In genomic region chr11:134040386-134041297, GRCh38 we compare ENCODE assay signal across 12 cellular contexts. TPM values are rescaled to one million over a fixed set of nuclear protein-coding genes. Genes with fewer than 3 reads are reported as not detected.
DNase-seq lines count a peak whose midpoint lies in the region; ATAC-seq and TF ChIP-seq lines count a peak whose summit lies in the region.
"Had no signal": no experiment of that assay in that cellular context is flagged by ENCODE, and none has a peak within 500 bp of the region (broad histone marks: within the 10 kb centered on the region; RNA-seq: fewer than 3 reads in every experiment).

No MANE protein-coding gene starts in this region.

- TF ChIP-seq CTCF in WTC11 (IDR thresholded peaks at IDR 0.05): no peak
- no peak for TF ChIP-seq CTCF in glutamatergic neuron (IDR thresholded peaks at IDR 0.05; ENCODE audit: partially characterized antibody, unreplicated experiment)
- no peak for TF ChIP-seq CTCF in GM20000 (IDR thresholded peaks at IDR 0.05; ENCODE audit: extremely low read depth, missing control alignments)

- ATAC-seq in WTC11 (no peak), HG03442 (IDR thresholded peaks at IDR 0.05; ENCODE audit: unreplicated experiment) (no peak)
- ATAC-seq: effector memory CD8-positive, alpha-beta T cell; psoas muscle had no signal

- POLR2A ChIA-PET in WTC11 (lab: Charles Lee): interaction anchor here (0.6 kb wide), 1 partner anchor 39 kb away, joined by 3 read pairs; no protein-coding TSS in a partner anchor

- H3K9me3 ChIP-seq in stomach smooth muscle (ENCODE audit: control insufficient read depth in 2 of 2, low read length in 2 of 2): no peaks in the 10 kb centered on the region
- H3K9me3 ChIP-seq: psoas muscle had no signal

- H3K9ac ChIP-seq in stomach smooth muscle (ENCODE audit: low read length in 2 of 2): no peak overlapping the region

- no peaks in the 10 kb centered on the region; the same call in 1 of the 2 replicates for H3K36me3 Mint-ChIP-seq in WTC11
- no peaks in the 10 kb centered on the region for H3K36me3 Mint-ChIP-seq in glutamatergic neuron (ENCODE audit: unreplicated experiment)

- H3K4me3 ChIP-seq in stomach smooth muscle (ENCODE audit: low read length in 2 of 2): peak overlapping the region; percentile 14 to 54
- H3K4me3 ChIP-seq: psoas muscle had no signal

- H3K9me3 Mint-ChIP-seq in WTC11: no peaks in the 10 kb centered on the region
- H3K9me3 Mint-ChIP-seq in glutamatergic neuron (ENCODE audit: unreplicated experiment): peaks cover 13% of the 10 kb centered on the region
- H3K9me3 Mint-ChIP-seq: activated T-cell treated with anti-CD3 and anti-CD28 coated beads, Interleukin-2, amount 50 U/mL, for 24 hours; effector memory CD8-positive, alpha-beta T cell had no signal

- CTCF ChIA-PET in WTC11 (lab: Charles Lee): interaction anchor here (0.7 to 9.7 kb wide), 6 partner anchors 10 to 113 kb away, joined by 3 to 125 read pairs (median 7); no protein-coding TSS in a partner anchor

- H3K4me1 ChIP-seq in stomach smooth muscle (ENCODE audit: control insufficient read depth, insufficient read depth, low read length): peaks cover 74% of the 10 kb centered on the region

- H3K4me1 Mint-ChIP-seq in WTC11: peaks cover 28% of the 10 kb centered on the region
- peaks cover 48% of the 10 kb centered on the region for H3K4me1 Mint-ChIP-seq in glutamatergic neuron (ENCODE audit: low read depth, unreplicated experiment)

- no peaks in the 10 kb centered on the region for H3K27me3 ChIP-seq in stomach smooth muscle (ENCODE audit: control insufficient read depth in 1 of 2, insufficient read depth in 2 of 2, low read length in 2 of 2)

- H3K27ac ChIP-seq in stomach smooth muscle (ENCODE audit: low read length): peak overlapping the region; percentile 82
- H3K27ac ChIP-seq: psoas muscle had no signal

- no peak overlapping the region for H3K4me3 Mint-ChIP-seq in WTC11
- H3K4me3 Mint-ChIP-seq in glutamatergic neuron (ENCODE audit: unreplicated experiment): peak overlapping the region; percentile 75
- H3K4me3 Mint-ChIP-seq: activated T-cell treated with anti-CD3 and anti-CD28 coated beads, Interleukin-2, amount 50 U/mL, for 24 hours; effector memory CD8-positive, alpha-beta T cell had no signal

- no peaks in the 10 kb centered on the region for H3K36me3 ChIP-seq in stomach smooth muscle (ENCODE audit: control insufficient read depth in 2 of 2, insufficient read depth in 2 of 2, low read length in 2 of 2)

- H3K27me3 Mint-ChIP-seq in WTC11 (ENCODE audit: low read depth): no peaks in the 10 kb centered on the region; the same call in 1 of the 2 replicates
- peaks cover 14% of the 10 kb centered on the region for H3K27me3 Mint-ChIP-seq in glutamatergic neuron (ENCODE audit: unreplicated experiment)
- H3K27me3 Mint-ChIP-seq: activated T-cell treated with anti-CD3 and anti-CD28 coated beads, Interleukin-2, amount 50 U/mL, for 24 hours had no signal

- DNase-seq in HT1080 (ENCODE audit: low read depth) (peak; percentile 43), WTC11 (ENCODE audit: low spot score) (no peak), glutamatergic neuron (no peak), GM20000 (ENCODE audit: low spot score) (no peak), NCI-H510A (lab: John Stamatoyannopoulos, UW) (no peak)
- DNase-seq: activated T-cell treated with anti-CD3 and anti-CD28 coated beads, Interleukin-2, amount 50 U/mL, for 24 hours; effector memory CD8-positive, alpha-beta T cell; GF-D8; NCI-H510A treated with DMSO at 0.1 percent for 48 hours; psoas muscle had no signal

- H3K27ac Mint-ChIP-seq in WTC11 (peak overlapping the region; percentile 81; the same call in 1 of the 2 replicates), glutamatergic neuron (ENCODE audit: unreplicated experiment) (peak overlapping the region; percentile 92)
- H3K27ac Mint-ChIP-seq: activated T-cell treated with anti-CD3 and anti-CD28 coated beads, Interleukin-2, amount 50 U/mL, for 24 hours; effector memory CD8-positive, alpha-beta T cell had no signal

TF ChIP-seq in WTC11, 78 proteins besides CTCF, POLR2A, EP300 and RAD21 (continues in another document):
- no peak for TF ChIP-seq E2F1 (CRISPR knock-in tag; IDR thresholded peaks at IDR 0.05)
- no peak for TF ChIP-seq JUN (CRISPR knock-in tag; IDR thresholded peaks at IDR 0.05)
- TF ChIP-seq GABPB1 (CRISPR knock-in tag; IDR thresholded peaks at IDR 0.05): no peak
- TF ChIP-seq FOXK1 (CRISPR knock-in tag; IDR thresholded peaks at IDR 0.05): no peak
- TF ChIP-seq, protein P1, sequence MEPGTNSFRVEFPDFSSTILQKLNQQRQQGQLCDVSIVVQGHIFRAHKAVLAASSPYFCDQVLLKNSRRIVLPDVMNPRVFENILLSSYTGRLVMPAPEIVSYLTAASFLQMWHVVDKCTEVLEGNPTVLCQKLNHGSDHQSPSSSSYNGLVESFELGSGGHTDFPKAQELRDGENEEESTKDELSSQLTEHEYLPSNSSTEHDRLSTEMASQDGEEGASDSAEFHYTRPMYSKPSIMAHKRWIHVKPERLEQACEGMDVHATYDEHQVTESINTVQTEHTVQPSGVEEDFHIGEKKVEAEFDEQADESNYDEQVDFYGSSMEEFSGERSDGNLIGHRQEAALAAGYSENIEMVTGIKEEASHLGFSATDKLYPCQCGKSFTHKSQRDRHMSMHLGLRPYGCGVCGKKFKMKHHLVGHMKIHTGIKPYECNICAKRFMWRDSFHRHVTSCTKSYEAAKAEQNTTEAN (CRISPR knock-in tag; IDR thresholded peaks at IDR 0.05): no peak
- TF ChIP-seq, protein P2, sequence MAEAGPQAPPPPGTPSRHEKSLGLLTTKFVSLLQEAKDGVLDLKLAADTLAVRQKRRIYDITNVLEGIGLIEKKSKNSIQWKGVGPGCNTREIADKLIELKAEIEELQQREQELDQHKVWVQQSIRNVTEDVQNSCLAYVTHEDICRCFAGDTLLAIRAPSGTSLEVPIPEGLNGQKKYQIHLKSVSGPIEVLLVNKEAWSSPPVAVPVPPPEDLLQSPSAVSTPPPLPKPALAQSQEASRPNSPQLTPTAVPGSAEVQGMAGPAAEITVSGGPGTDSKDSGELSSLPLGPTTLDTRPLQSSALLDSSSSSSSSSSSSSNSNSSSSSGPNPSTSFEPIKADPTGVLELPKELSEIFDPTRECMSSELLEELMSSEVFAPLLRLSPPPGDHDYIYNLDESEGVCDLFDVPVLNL (CRISPR knock-in tag; IDR thresholded peaks at IDR 0.05; ENCODE audit: borderline replicate concordance, low read depth): no peak
- TF ChIP-seq IRF1 (CRISPR knock-in tag; IDR thresholded peaks at IDR 0.05): no peak
- TF ChIP-seq TEAD1 (CRISPR knock-in tag; IDR thresholded peaks at IDR 0.05): no peak
- TF ChIP-seq ATF6 (CRISPR knock-in tag; IDR thresholded peaks at IDR 0.05): no peak
- no peak for TF ChIP-seq ZSCAN18 (CRISPR knock-in tag; IDR thresholded peaks at IDR 0.05)
- no peak for TF ChIP-seq FOXP1 (CRISPR knock-in tag; IDR thresholded peaks at IDR 0.05; ENCODE audit: borderline replicate concordance)
- TF ChIP-seq GRHL2 (CRISPR knock-in tag; IDR thresholded peaks at IDR 0.05; ENCODE audit: insufficient replicate concordance, severe bottlenecking): no peak
- TF ChIP-seq RELA (CRISPR knock-in tag; IDR thresholded peaks at IDR 0.05; ENCODE audit: borderline replicate concordance): no peak
- TF ChIP-seq NFYB (CRISPR knock-in tag; conservative IDR thresholded peaks at IDR 0.05; ENCODE audit: low read depth): no peak

RNA-seq across cellular contexts. Expression of gene JAM3, which starts 28.2 kb away (rescaled TPM):
- 41.2 and 49.5 TPM in 2 replicates for total RNA-seq in HT1080 (2014; rRNA removed; shearing (Covaris generic))
- polyA plus RNA-seq in HT1080 (2015; cell fraction: cytosol; rRNA removed): 46.8 and 54.7 TPM in 2 replicates
- 47.4 and 51.2 TPM in 2 replicates for polyA plus RNA-seq in HT1080 (2015; cell fraction: nucleus; rRNA removed)
- 32.7 to 34.1 TPM (median 32.9 TPM) in 3 replicates for total RNA-seq in WTC11 (2021)
- 101 TPM for total RNA-seq in glutamatergic neuron (ENCODE audit: unreplicated experiment)
